In genomic region chr9:127792417-127793031, GRCh38 we compare ENCODE assay signal across 25 cellular contexts. TPM values are rescaled to one million over a fixed set of nuclear protein-coding genes. Genes with fewer than 3 reads are reported as not detected.
DNase-seq lines count a peak whose midpoint lies in the region; ATAC-seq and TF ChIP-seq lines count a peak whose summit lies in the region.
"Had no signal": no experiment of that assay in that cellular context is flagged by ENCODE, and none has a peak within 500 bp of the region (broad histone marks: within the 10 kb centered on the region; RNA-seq: fewer than 3 reads in every experiment).

No MANE protein-coding gene starts in this region.

- H3K9me3 Mint-ChIP-seq in stimulated activated naive CD8-positive, alpha-beta T cell treated with anti-CD3 and anti-CD28 coated beads, Interleukin-15, Interleukin-2, amounts not matched to agents 100 ng/mL and 50 ng/mL, for 24 hours = no peaks in the 10 kb centered on the region
- H3K9me3 Mint-ChIP-seq in stimulated activated naive CD8-positive, alpha-beta T cell treated with anti-CD3 and anti-CD28 coated beads, Interleukin-15, amount 100 ng/mL, for 72 hours = no peaks in the 10 kb centered on the region
- no peaks in the 10 kb centered on the region for H3K9me3 Mint-ChIP-seq in memory B cell

- peak overlapping the region; percentile 49 for H3K27ac Mint-ChIP-seq in stimulated activated naive CD8-positive, alpha-beta T cell treated with anti-CD3 and anti-CD28 coated beads, Interleukin-15, Interleukin-2, amounts not matched to agents 100 ng/mL and 50 ng/mL, for 24 hours
- no peak overlapping the region for H3K27ac Mint-ChIP-seq in stimulated activated naive CD8-positive, alpha-beta T cell treated with anti-CD3 and anti-CD28 coated beads, Interleukin-15, amount 100 ng/mL, for 72 hours
- peak overlapping the region; percentile 4 for H3K27ac Mint-ChIP-seq in memory B cell

- H3K36me3 ChIP-seq in WERI-Rb-1 (peaks cover 67% of the 10 kb centered on the region), psoas muscle (ENCODE audit: insufficient read depth in 1 of 2, low read depth in 1 of 2) (peaks cover 7 to 57% of the 10 kb centered on the region in 2 donors)
- H3K36me3 ChIP-seq: uterus had no signal

- no peaks in the 10 kb centered on the region for H3K27me3 Mint-ChIP-seq in stimulated activated naive CD8-positive, alpha-beta T cell treated with anti-CD3 and anti-CD28 coated beads, Interleukin-15, Interleukin-2, amounts not matched to agents 100 ng/mL and 50 ng/mL, for 24 hours
- no peaks in the 10 kb centered on the region for H3K27me3 Mint-ChIP-seq in stimulated activated naive CD8-positive, alpha-beta T cell treated with anti-CD3 and anti-CD28 coated beads, Interleukin-15, amount 100 ng/mL, for 72 hours
- no peaks in the 10 kb centered on the region for H3K27me3 Mint-ChIP-seq in memory B cell

- 74 to 85% (median 75%) methylated on average over 7 of the region's 7 CpGs for WGBS in psoas muscle, 3 donors

- intact Hi-C loops in psoas muscle (cut with DNase I) = no loop called here

- no peaks in the 10 kb centered on the region for H3K9me3 ChIP-seq in WERI-Rb-1 (ENCODE audit: severe bottlenecking)
- H3K9me3 ChIP-seq in psoas muscle = no peaks in the 10 kb centered on the region
- H3K9me3 ChIP-seq: BE2C, gastrocnemius medialis, mucosa of descending colon, sigmoid colon, uterus had no signal

- H3K36me3 Mint-ChIP-seq in stimulated activated naive CD8-positive, alpha-beta T cell treated with anti-CD3 and anti-CD28 coated beads, Interleukin-15, Interleukin-2, amounts not matched to agents 100 ng/mL and 50 ng/mL, for 24 hours (ENCODE audit: low read depth) = peaks cover 47% of the 10 kb centered on the region
- H3K36me3 Mint-ChIP-seq in memory B cell = peaks cover 23% of the 10 kb centered on the region

- H3K4me3 Mint-ChIP-seq in stimulated activated naive CD8-positive, alpha-beta T cell treated with anti-CD3 and anti-CD28 coated beads, Interleukin-15, Interleukin-2, amounts not matched to agents 100 ng/mL and 50 ng/mL, for 24 hours = no peak overlapping the region
- H3K4me3 Mint-ChIP-seq in stimulated activated naive CD8-positive, alpha-beta T cell treated with anti-CD3 and anti-CD28 coated beads, Interleukin-15, amount 100 ng/mL, for 72 hours = no peak overlapping the region
- H3K4me3 Mint-ChIP-seq in memory B cell = no peak overlapping the region

- H3K4me1 ChIP-seq in psoas muscle = peaks cover 21% of the 10 kb centered on the region
- H3K4me1 ChIP-seq: BE2C had no signal

- TF ChIP-seq CTCF in WERI-Rb-1 (IDR thresholded peaks at IDR 0.05; ENCODE audit: low read depth, low read length) (no peak), psoas muscle (IDR thresholded peaks at IDR 0.05) (no peak)

- H3K27me3 ChIP-seq in WERI-Rb-1 (ENCODE audit: insufficient read depth, low read depth, severe bottlenecking) = no peaks in the 10 kb centered on the region
- H3K27me3 ChIP-seq in psoas muscle (ENCODE audit: insufficient read depth in 3 of 3, low read length in 2 of 3) = no peaks in the 10 kb centered on the region
- H3K27me3 ChIP-seq: BE2C, cardiac muscle cell, gastrocnemius medialis, sigmoid colon, uterus had no signal

- DNase-seq in stimulated activated naive CD8-positive, alpha-beta T cell treated with anti-CD3 and anti-CD28 coated beads, Interleukin-15, amount 100 ng/mL, for 72 hours = no peak
- DNase-seq in WERI-Rb-1 (no peak), memory B cell (ENCODE audit: low spot score in 2 of 2) (no peak), HEK293T (ENCODE audit: extremely low spot score) (no peak), psoas muscle (no peak), DMS153 (lab: John Stamatoyannopoulos, UW) (no peak)
- DNase-seq: activated CD4-positive, alpha-beta T cell treated with anti-CD3 and anti-CD28 coated beads for 1 hour; activated T-cell treated with anti-CD3 and anti-CD28 coated beads, Interleukin-2, amount 50 U/mL, for 1 hour; BE2C; dermis blood vessel endothelial cell; gastrocnemius medialis; GF-D8; Karpas-422; left colon; mucosa of descending colon; NCI-H1105 treated with DMSO at 0.1 percent for 48 hours; occipital lobe; OCI-M1; sigmoid colon; stimulated activated CD4-positive, alpha-beta T cell treated with anti-CD3 and anti-CD28 coated beads, Interleukin-1b, Interleukin-23, amount 100 ng/mL, for 48 hours; uterus had no signal

- ATAC-seq in stimulated activated naive CD8-positive, alpha-beta T cell treated with anti-CD3 and anti-CD28 coated beads, Interleukin-15, amount 100 ng/mL, for 72 hours = no peak
- ATAC-seq in memory B cell (ENCODE audit: low read depth) (no peak), psoas muscle (no peak), HG02610 (IDR thresholded peaks at IDR 0.05; ENCODE audit: unreplicated experiment) (no peak)
- ATAC-seq: gastrocnemius medialis, mucosa of descending colon had no signal

- CTCF ChIA-PET in HEK293T (lab: Yijun Ruan, JAX) = interaction anchor here (0.9 kb wide), 1 partner anchor 78 kb away, joined by 3 read pairs; no protein-coding TSS in a partner anchor

- H3K27ac ChIP-seq in WERI-Rb-1 = peak overlapping the region; percentile 76
- no peak overlapping the region for H3K27ac ChIP-seq in psoas muscle
- H3K27ac ChIP-seq: sigmoid colon had no signal

- H3K4me3 ChIP-seq in WERI-Rb-1 (ENCODE audit: low read depth, low read length) = no peak overlapping the region
- no peak overlapping the region for H3K4me3 ChIP-seq in psoas muscle
- H3K4me3 ChIP-seq: cardiac muscle cell, gastrocnemius medialis, mucosa of descending colon, sigmoid colon, uterus had no signal

- POLR2A ChIA-PET in HEK293T (lab: Yijun Ruan, JAX) = interaction anchor here (1.4 to 1.5 kb wide), 2 partner anchors 9 to 29 kb away, joined by 5 read pairs; no protein-coding TSS in a partner anchor

- peaks cover 54% of the 10 kb centered on the region for H3K4me1 Mint-ChIP-seq in stimulated activated naive CD8-positive, alpha-beta T cell treated with anti-CD3 and anti-CD28 coated beads, Interleukin-15, Interleukin-2, amounts not matched to agents 100 ng/mL and 50 ng/mL, for 24 hours (ENCODE audit: low read depth)
- peaks cover 52% of the 10 kb centered on the region for H3K4me1 Mint-ChIP-seq in stimulated activated naive CD8-positive, alpha-beta T cell treated with anti-CD3 and anti-CD28 coated beads, Interleukin-15, amount 100 ng/mL, for 72 hours
- H3K4me1 Mint-ChIP-seq in memory B cell = peaks cover 22% of the 10 kb centered on the region

TF ChIP-seq in HEK293T, 16 proteins besides CTCF, POLR2A, EP300 and RAD21:
- no peak for TF ChIP-seq PKNOX1 (IDR thresholded peaks at IDR 0.05)

RNA-seq across cellular contexts. Expression of gene CDK9, which starts 6.7 kb away (rescaled TPM):
- 10 to 100 TPM; 26.5 to 46.1 (median 42.9) TPM for total RNA-seq in psoas muscle
- polyA plus RNA-seq in psoas muscle = 10 to 100 TPM; 29.7 to 39.3 (median 31.5) TPM

RNA-seq across cellular contexts. Expression of gene FPGS, which starts 10.2 kb away (rescaled TPM):
- total RNA-seq in psoas muscle = 10 to 100 TPM; 39.7 to 61.9 (median 45.8) TPM
- polyA plus RNA-seq in psoas muscle = 10 to 100 TPM; 21.9 to 32.3 (median 29.8) TPM

RNA-seq across cellular contexts. Expression of gene SH2D3C, which starts 14.1 kb away (rescaled TPM):
- 10 to 100 TPM in 2 of 4 donors, 1 to 10 TPM in 2; 8.3 to 12.0 (median 10.3) TPM for total RNA-seq in psoas muscle
- 10 to 100 TPM in 1 of 3 donors, 1 to 10 TPM in 2; 5.3 to 10.0 (median 8.4) TPM for polyA plus RNA-seq in psoas muscle
- total RNA-seq: epithelial cell of proximal tubule had no signal

RNA-seq across cellular contexts. Expression of gene TOR2A, which starts 57.4 kb away (rescaled TPM):
- 1 to 10 TPM; 2.8 to 6.7 (median 4.0) TPM for total RNA-seq in psoas muscle
- 1 to 10 TPM; 4.6 to 6.9 (median 5.0) TPM for polyA plus RNA-seq in psoas muscle

Comparison
In these comparisons a context has a peak if more than half of its experiments do, and no peak if none do; other contexts are left out.
1. H3K27ac Mint-ChIP-seq: peak in stimulated activated naive CD8-positive, alpha-beta T cell treated with anti-CD3 and anti-CD28 coated beads, Interleukin-15, Interleukin-2, amounts not matched to agents 100 ng/mL and 50 ng/mL, for 24 hours (single experiment) and memory B cell (single experiment); none in stimulated activated naive CD8-positive, alpha-beta T cell treated with anti-CD3 and anti-CD28 coated beads, Interleukin-15, amount 100 ng/mL, for 72 hours (0 of 2).